Comparison of ENCODE assay signal across 12 cellular contexts in genomic region chr12:108332791-108333382, GRCh38. TPM values are rescaled to one million over a fixed set of nuclear protein-coding genes. Genes with fewer than 3 reads are reported as not detected.
DNase-seq lines count a peak whose midpoint lies in the region; ATAC-seq, FAIRE-seq and TF ChIP-seq lines count a peak whose summit lies in the region.
"Had no signal": no experiment of that assay in that cellular context is flagged by ENCODE, and none has a peak within 500 bp of the region (broad histone marks: within the 10 kb centered on the region; RNA-seq: fewer than 3 reads in every experiment).

No MANE protein-coding gene starts in this region.

- TF ChIP-seq POLR2A in sigmoid colon (IDR thresholded peaks at IDR 0.05), result no peak

- no peak for FAIRE-seq in small intestine (lab: Jason Lieb, UNC)
- FAIRE-seq: islet of Langerhans had no signal

- no peak for TF ChIP-seq EP300 in sigmoid colon (IDR thresholded peaks at IDR 0.05)

- TF ChIP-seq CTCF in GM12865 (IDR thresholded peaks at IDR 0.05; ENCODE audit: insufficient read depth, low read depth, low read length, missing control alignments) (no peak), RWPE2 (IDR thresholded peaks at IDR 0.05; ENCODE audit: poor library complexity, severe bottlenecking) (no peak), sigmoid colon (IDR thresholded peaks at IDR 0.05) (no peak)

- H3K4me1 ChIP-seq in RWPE2 (ENCODE audit: insufficient read depth, poor library complexity, severe bottlenecking), result no peaks in the 10 kb centered on the region
- peaks cover 0 to 9% (median 0%) of the 10 kb centered on the region in 4 donors for H3K4me1 ChIP-seq in sigmoid colon
- H3K4me1 ChIP-seq in small intestine (ENCODE audit: control insufficient read depth in 2 of 2, insufficient read depth in 1 of 2, low read depth in 1 of 2, low read length in 1 of 2), result no peaks in the 10 kb centered on the region
- H3K4me1 ChIP-seq: uterus had no signal

- H3K4me3 ChIP-seq in GM12865 (ENCODE audit: low read depth, low read length) (no peak overlapping the region), RWPE2 (ENCODE audit: severe bottlenecking) (no peak overlapping the region), sigmoid colon (no peak overlapping the region), small intestine (ENCODE audit: low read depth in 1 of 2, low read length in 2 of 2) (no peak overlapping the region)
- H3K4me3 ChIP-seq: uterus had no signal

- WGBS in sigmoid colon, 2 donors, result 31 to 46% methylated on average over 3 of the region's 3 CpGs
- 29 to 34% (median 30%) methylated on average over 3 of the region's 3 CpGs for WGBS in small intestine, 3 donors

- no peak overlapping the region for H3K27ac ChIP-seq in RWPE2 (ENCODE audit: poor library complexity, severe bottlenecking)
- peak overlapping the region; percentile 20 to 43 (median 34) for H3K27ac ChIP-seq in sigmoid colon
- H3K27ac ChIP-seq in small intestine (ENCODE audit: low read depth in 1 of 2, low read length in 1 of 2), result peak overlapping the region in 1 of 2 donors; percentile 1

- ATAC-seq in RWPE2 (ENCODE audit: low read depth) (peak; percentile 33; the same call in 1 of the 3 replicates), left cardiac atrium (peak; percentile 56 to 78), HG03354 (IDR thresholded peaks at IDR 0.05; ENCODE audit: poor library complexity, severe bottlenecking, unreplicated experiment) (no peak)

- DNase-seq in GM12865 (ENCODE audit: low read depth) (peak; percentile 58), RWPE2 (ENCODE audit: low spot score) (peak; percentile 15), left cardiac atrium (peak; percentile 62), sigmoid colon (peak; percentile 82), small intestine (no peak), H4 (ENCODE audit: low spot score) (no peak), DMS153 (lab: John Stamatoyannopoulos, UW) (no peak)
- DNase-seq: DND-41, SK-N-SH had no signal

- H3K36me3 ChIP-seq in RWPE2 (ENCODE audit: low read depth) (no peaks in the 10 kb centered on the region), sigmoid colon (no peaks in the 10 kb centered on the region), small intestine (ENCODE audit: control insufficient read depth in 2 of 2, insufficient read depth in 2 of 2, low read length in 2 of 2) (no peaks in the 10 kb centered on the region)
- H3K36me3 ChIP-seq: uterus had no signal

- H3K9me3 ChIP-seq in RWPE2 (ENCODE audit: severe bottlenecking) (no peaks in the 10 kb centered on the region), sigmoid colon (no peaks in the 10 kb centered on the region), small intestine (ENCODE audit: control insufficient read depth, low read depth) (no peaks in the 10 kb centered on the region)
- H3K9me3 ChIP-seq: SK-N-SH, uterus had no signal

- intact Hi-C loops in left cardiac atrium (cut with DNase I) (no loop called here), sigmoid colon (cut with DNase I) (no loop called here)

- H3K27me3 ChIP-seq in RWPE2 (ENCODE audit: insufficient read depth, poor library complexity, severe bottlenecking), result no peaks in the 10 kb centered on the region
- H3K27me3 ChIP-seq in sigmoid colon, result peaks cover 0 to 9% (median 0%) of the 10 kb centered on the region in 3 donors
- no peaks in the 10 kb centered on the region for H3K27me3 ChIP-seq in small intestine (ENCODE audit: control insufficient read depth in 2 of 2, insufficient read depth in 2 of 2, low read length in 2 of 2)
- H3K27me3 ChIP-seq: uterus had no signal

RNA-seq across cellular contexts. Expression of gene CMKLR1, which starts 6.2 kb away (rescaled TPM):
- total RNA-seq in left cardiac atrium (10 to 100 TPM; 11.3 to 16.1 TPM), sigmoid colon (10 to 100 TPM in 3 of 4 donors, 1 to 10 TPM in 1; 10.0 to 14.8 (median 12.0) TPM)
- polyA plus RNA-seq in sigmoid colon (1 to 10 TPM; 3.0 to 8.8 (median 6.5) TPM), small intestine (1 to 10 TPM; 1.1 to 5.5 (median 1.4) TPM)
- 1.5 and 1.6 TPM in 2 replicates for total RNA-seq in H4 (2014; rRNA removed; shearing (Covaris generic))

Comparison
In these comparisons a context has a peak if more than half of its experiments do, and no peak if none do; other contexts are left out.
1. DNase-seq: peak in GM12865 (single experiment), RWPE2 (single experiment), left cardiac atrium (single experiment) and sigmoid colon (single experiment); none in small intestine (single experiment), H4 (single experiment) and DMS153 (single experiment).